8 cellular contexts compared by ENCODE assay signal in genomic region chr22:39244073-39244495, GRCh38. TPM values are rescaled to one million over a fixed set of nuclear protein-coding genes. Genes with fewer than 3 reads are reported as not detected.
DNase-seq lines count a peak whose midpoint lies in the region; ATAC-seq and TF ChIP-seq lines count a peak whose summit lies in the region.

No MANE protein-coding gene starts in this region.

- in situ Hi-C loops in Caki2 (cut with HindIII; ENCODE audit: low pct_unique_long_range_greater_than_20kb, low sequenced_read_pairs), result no loop called here

- H3K4me3 Mint-ChIP-seq in progenitor cell of endocrine pancreas (ENCODE audit: low read depth), result peak overlapping the region; percentile 75

- ATAC-seq in GM21423 (IDR thresholded peaks at IDR 0.05; ENCODE audit: unreplicated experiment), result no peak

- no peak overlapping the region for H3K27ac Mint-ChIP-seq in progenitor cell of endocrine pancreas

- no peaks in the 10 kb centered on the region for H3K9me3 Mint-ChIP-seq in progenitor cell of endocrine pancreas (ENCODE audit: low read depth)

- peak overlapping the region; percentile 90 for H3K27ac ChIP-seq in RWPE1
- H3K27ac ChIP-seq in epithelial cell of prostate, result peak overlapping the region; percentile 76

- peaks cover 27% of the 10 kb centered on the region for H3K27me3 Mint-ChIP-seq in progenitor cell of endocrine pancreas

- POLR2A ChIA-PET in RWPE1 (lab: Yijun Ruan, JAX; ENCODE audit: low non-redundant PET), result no interaction called here

- CTCF ChIA-PET in RWPE1 (lab: Yijun Ruan, JAX), result interaction anchor here (0.6 to 1.2 kb wide), 4 partner anchors 8 to 73 kb away, joined by 3 to 6 read pairs (median 4); no protein-coding TSS in a partner anchor

- DNase-seq in Caki2 (ENCODE audit: low read depth) (peak; percentile 58), RWPE1 (ENCODE audit: low spot score) (no peak), epithelial cell of prostate (ENCODE audit: low read depth, low spot score) (no peak), progenitor cell of endocrine pancreas (ENCODE audit: low spot score, unreplicated experiment) (no peak), SIG-M5 (lab: John Stamatoyannopoulos, UW) (no peak), globus pallidus (ENCODE audit: low spot score) (no peak)
- DNase-seq in activated CD4-positive, alpha-beta T cell treated with anti-CD3 and anti-CD28 coated beads for 48 hours, result no peak

- TF ChIP-seq CTCF in RWPE1 (conservative IDR thresholded peaks at IDR 0.05; ENCODE audit: low read depth) (no peak), progenitor cell of endocrine pancreas (IDR thresholded peaks at IDR 0.05; ENCODE audit: unreplicated experiment) (no peak)

- H3K36me3 Mint-ChIP-seq in progenitor cell of endocrine pancreas (ENCODE audit: insufficient read depth), result no peaks in the 10 kb centered on the region

- peaks cover 21% of the 10 kb centered on the region for H3K4me1 Mint-ChIP-seq in progenitor cell of endocrine pancreas (ENCODE audit: low read depth)

RNA-seq across cellular contexts. Expression of gene PDGFB, which starts 0.7 kb away (rescaled TPM):
- 20.9 and 37.3 TPM in 2 replicates for total RNA-seq in Caki2 (2014; rRNA removed; shearing (Covaris generic); ENCODE audit: low replicate concordance)
- total RNA-seq in progenitor cell of endocrine pancreas, result 6.7 and 7.1 TPM in 2 replicates
